In the genomic region with DNA sequence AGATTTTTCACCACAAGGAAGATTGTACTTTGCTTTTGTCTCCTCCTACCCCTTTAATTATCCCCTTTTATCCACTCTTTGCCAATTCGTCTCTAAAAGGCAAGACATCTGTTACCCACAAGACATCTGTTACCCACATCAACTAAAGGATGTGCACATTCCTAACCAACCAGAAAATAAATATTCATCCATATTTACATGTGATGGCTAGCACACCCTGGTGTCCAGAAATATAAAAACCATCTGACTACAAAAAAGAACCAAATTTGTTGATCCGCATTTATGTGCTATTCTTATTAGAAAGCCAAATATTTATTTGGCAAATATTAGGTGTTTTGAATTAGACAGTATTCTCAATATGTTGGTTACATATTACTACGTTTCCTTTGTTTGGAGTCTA, we compare ENCODE assay signal across 10 cellular contexts. TPM values are rescaled to one million over a fixed set of nuclear protein-coding genes. Genes with fewer than 3 reads are reported as not detected.
DNase-seq lines count a peak whose midpoint lies in the region; ATAC-seq, FAIRE-seq and TF ChIP-seq lines count a peak whose summit lies in the region.
"Had no signal": no experiment of that assay in that cellular context is flagged by ENCODE, and none has a peak within 500 bp of the region (broad histone marks: within the 10 kb centered on the region; RNA-seq: fewer than 3 reads in every experiment).

No MANE protein-coding gene starts in this region.

- peak overlapping the region in 1 of 6 donors; percentile 87 for H3K27ac Mint-ChIP-seq in naive B cell
- H3K27ac Mint-ChIP-seq: stimulated activated memory B cell treated with anti-CD40 and anti-IgM and Interleukin-4, amounts not matched to agents 10 μg/mL and 1 μg/mL and 100 μg/mL, for 72 hours had no signal

- H3K4me3 Mint-ChIP-seq in naive B cell = no peak overlapping the region
- H3K4me3 Mint-ChIP-seq: stimulated activated memory B cell treated with anti-CD40 and anti-IgM and Interleukin-4, amounts not matched to agents 10 μg/mL and 1 μg/mL and 100 μg/mL, for 72 hours had no signal

- peaks cover 5% of the 10 kb centered on the region for H3K27me3 ChIP-seq in bronchial epithelial cell (ENCODE audit: control insufficient read depth, insufficient read depth, low read length)
- H3K27me3 ChIP-seq in prostate gland (replicated peaks; ENCODE audit: insufficient read depth) = no peaks in the 10 kb centered on the region
- H3K27me3 ChIP-seq: breast epithelium had no signal

- H3K9me3 ChIP-seq in prostate gland = no peaks in the 10 kb centered on the region
- H3K9me3 ChIP-seq: breast epithelium had no signal

- H3K27ac ChIP-seq in prostate gland = no peak overlapping the region
- H3K27ac ChIP-seq: breast epithelium had no signal

- TF ChIP-seq POLR2A in prostate gland (IDR thresholded peaks at IDR 0.05) = no peak

- H3K4me1 ChIP-seq in prostate gland (replicated peaks) = no peaks in the 10 kb centered on the region
- H3K4me1 ChIP-seq: breast epithelium had no signal

- intact Hi-C loops in prostate gland (cut with DNase I) = no loop called here

- no peaks in the 10 kb centered on the region for H3K36me3 Mint-ChIP-seq in naive B cell
- H3K36me3 Mint-ChIP-seq: stimulated activated memory B cell treated with anti-CD40 and anti-IgM and Interleukin-4, amounts not matched to agents 10 μg/mL and 1 μg/mL and 100 μg/mL, for 72 hours had no signal

- H3K36me3 ChIP-seq in bronchial epithelial cell (ENCODE audit: control insufficient read depth, insufficient read depth, low read length) (no peaks in the 10 kb centered on the region), prostate gland (no peaks in the 10 kb centered on the region)
- H3K36me3 ChIP-seq: breast epithelium had no signal

- H3K4me1 Mint-ChIP-seq in naive B cell = peaks cover 4 to 16% (median 13%) of the 10 kb centered on the region in 3 donors

- peak; percentile 20 for TF ChIP-seq CTCF in D721Med (IDR thresholded peaks at IDR 0.05; ENCODE audit: insufficient read depth, missing control alignments)
- TF ChIP-seq CTCF in bronchial epithelial cell (IDR thresholded peaks at IDR 0.05; ENCODE audit: insufficient read depth, low read length, severe bottlenecking) = no peak
- TF ChIP-seq CTCF in prostate gland (IDR thresholded peaks at IDR 0.05) = peak in 1 of 4 experiments; percentile 6

- no peaks in the 10 kb centered on the region for H3K9me3 Mint-ChIP-seq in naive B cell
- H3K9me3 Mint-ChIP-seq: stimulated activated memory B cell treated with anti-CD40 and anti-IgM and Interleukin-4, amounts not matched to agents 10 μg/mL and 1 μg/mL and 100 μg/mL, for 72 hours had no signal

- 61% methylated on average over 3 of the region's 3 CpGs for WGBS in prostate gland

- peak; percentile 80 for FAIRE-seq in D721Med (lab: Jason Lieb, UNC)
- FAIRE-seq in bronchial epithelial cell (lab: Jason Lieb, UNC) = no peak

- H3K4me3 ChIP-seq in bronchial epithelial cell (ENCODE audit: low read depth, low read length) (no peak overlapping the region), prostate gland (no peak overlapping the region)
- H3K4me3 ChIP-seq: breast epithelium had no signal

- no peak for DNase-seq in D721Med (ENCODE audit: insufficient read length, low spot score)
- DNase-seq in M059J (ENCODE audit: low read depth) = peak; percentile 1
- DNase-seq in bronchial epithelial cell (ENCODE audit: low read depth) = peak; percentile 20
- no peak for DNase-seq in naive B cell
- no peak for DNase-seq in occipital lobe (lab: John Stamatoyannopoulos, UW)
- no peak for DNase-seq in prostate gland (ENCODE audit: low spot score)
- DNase-seq in NCI-H345 treated with DMSO at 0.1 percent for 48 hours (lab: John Stamatoyannopoulos, UW; ENCODE audit: unreplicated experiment) = no peak
- DNase-seq in activated CD4-positive, alpha-beta T cell treated with anti-CD3 and anti-CD28 coated beads for 1 hour = no peak

- peak; percentile 40 to 46 for ATAC-seq in naive B cell (ENCODE audit: low read depth in 2 of 2)
- ATAC-seq: stimulated activated memory B cell treated with anti-CD40 and anti-IgM and Interleukin-4, amounts not matched to agents 10 μg/mL and 1 μg/mL and 100 μg/mL, for 72 hours had no signal

- H3K27me3 Mint-ChIP-seq in naive B cell = no peaks in the 10 kb centered on the region
- H3K27me3 Mint-ChIP-seq: stimulated activated memory B cell treated with anti-CD40 and anti-IgM and Interleukin-4, amounts not matched to agents 10 μg/mL and 1 μg/mL and 100 μg/mL, for 72 hours had no signal

RNA-seq across cellular contexts. Expression of a gene that starts 35.7 kb away (rescaled TPM):
- 0.10 TPM in 1 of 2 replicates, not detected in the other for total RNA-seq in M059J (2014; rRNA removed; shearing (Covaris generic))
- total RNA-seq in bronchial epithelial cell = 0.26 TPM in 2 replicates
- polyA plus RNA-seq in naive B cell (ENCODE audit: low read depth in 6 of 6) = not detected
- 20.7 TPM for total RNA-seq in occipital lobe
- 1 to 10 TPM in 1 of 2 donors, under 1 TPM in 1; 0.09 to 2.0 TPM for total RNA-seq in prostate gland

Comparison
In these comparisons a context has a peak if more than half of its experiments do, and no peak if none do; other contexts are left out.
1. DNase-seq: peak in M059J (single experiment) and bronchial epithelial cell (single experiment); none in D721Med (single experiment), naive B cell (single experiment), occipital lobe (single experiment), prostate gland (single experiment), NCI-H345 treated with DMSO at 0.1 percent for 48 hours (single experiment) and activated CD4-positive, alpha-beta T cell treated with anti-CD3 and anti-CD28 coated beads for 1 hour (single experiment).